In genomic region chr20:39944861-39945260, GRCh38 we compare ENCODE assay signal across 22 cellular contexts.
DNase-seq lines count a peak whose midpoint lies in the region; ATAC-seq and TF ChIP-seq lines count a peak whose summit lies in the region.
"Had no signal": no experiment of that assay in that cellular context is flagged by ENCODE, and none has a peak within 500 bp of the region (broad histone marks: within the 10 kb centered on the region; RNA-seq: fewer than 3 reads in every experiment).

No MANE protein-coding gene starts in this region.

- H3K4me3 Mint-ChIP-seq in CD8-positive, alpha-beta memory T cell = no peak overlapping the region
- H3K4me3 Mint-ChIP-seq: CD8-positive, alpha-beta T cell had no signal

- H3K9ac ChIP-seq in Karpas-422 (ENCODE audit: low read length) = peak overlapping the region; percentile 22; the same call in 1 of the 2 replicates
- H3K9ac ChIP-seq: GM23248 had no signal

- no peak overlapping the region for H3K27ac Mint-ChIP-seq in CD8-positive, alpha-beta memory T cell
- H3K27ac Mint-ChIP-seq: CD8-positive, alpha-beta T cell had no signal

- no peak overlapping the region for H2AFZ ChIP-seq in Karpas-422 (ENCODE audit: low read length)
- H2AFZ ChIP-seq: GM23248 had no signal

- H3K9me3 ChIP-seq in Karpas-422 (ENCODE audit: low read length) (no peaks in the 10 kb centered on the region), right atrium auricular region (no peaks in the 10 kb centered on the region)
- no peaks in the 10 kb centered on the region for H3K9me3 ChIP-seq in CD8-positive, alpha-beta memory T cell (ENCODE audit: low read length)
- H3K9me3 ChIP-seq: HAP-1, SJSA1 had no signal

- POLR2A ChIA-PET in CD8-positive, alpha-beta memory T cell (lab: Charles Lee) = no interaction called here

- CTCF ChIA-PET in CD8-positive, alpha-beta memory T cell (lab: Charles Lee) = no interaction called here

- H3K27me3 Mint-ChIP-seq in CD8-positive, alpha-beta memory T cell = peaks cover 0 to 1% of the 10 kb centered on the region in 2 donors

- no peaks in the 10 kb centered on the region for H3K4me1 Mint-ChIP-seq in CD8-positive, alpha-beta memory T cell

- no peak overlapping the region; the same call in 1 of the 2 replicates for H3K4me3 ChIP-seq in Karpas-422 (ENCODE audit: low read length)
- no peak overlapping the region for H3K4me3 ChIP-seq in CD8-positive, alpha-beta memory T cell (ENCODE audit: low read length)
- H3K4me3 ChIP-seq in right atrium auricular region = no peak overlapping the region
- H3K4me3 ChIP-seq: GM23248, HAP-1, SJSA1 had no signal

- no peaks in the 10 kb centered on the region for H3K36me3 ChIP-seq in Karpas-422 (ENCODE audit: insufficient read depth, low read length)
- H3K36me3 ChIP-seq in CD8-positive, alpha-beta memory T cell (ENCODE audit: insufficient read depth, low read length) = no peaks in the 10 kb centered on the region
- no peaks in the 10 kb centered on the region for H3K36me3 ChIP-seq in right atrium auricular region
- H3K36me3 ChIP-seq: HAP-1, SJSA1 had no signal

- H3K4me1 ChIP-seq in Karpas-422 (ENCODE audit: low read length) (peaks cover 43% of the 10 kb centered on the region), right atrium auricular region (peaks cover 0 to 13% of the 10 kb centered on the region in 2 donors)
- H3K4me1 ChIP-seq in CD8-positive, alpha-beta memory T cell (ENCODE audit: insufficient read depth, low read length) = no peaks in the 10 kb centered on the region
- H3K4me1 ChIP-seq: HAP-1, SJSA1 had no signal

- H3K27ac ChIP-seq in Karpas-422 (ENCODE audit: low read length) = peak overlapping the region; percentile 64
- H3K27ac ChIP-seq in CD8-positive, alpha-beta memory T cell (ENCODE audit: low read depth, low read length) = no peak overlapping the region
- no peak overlapping the region for H3K27ac ChIP-seq in right atrium auricular region
- H3K27ac ChIP-seq: GM23248, SJSA1 had no signal

- H3K9me3 Mint-ChIP-seq in CD8-positive, alpha-beta memory T cell = peaks cover under 1 to 5% (median 3%) of the 10 kb centered on the region in 5 donors

- H3K36me3 Mint-ChIP-seq in CD8-positive, alpha-beta memory T cell = no peaks in the 10 kb centered on the region
- H3K36me3 Mint-ChIP-seq: CD8-positive, alpha-beta T cell had no signal

- peak overlapping the region; percentile 48 for H3K4me2 ChIP-seq in Karpas-422 (ENCODE audit: low read depth, low read length, poor library complexity, severe bottlenecking)

- H3K79me2 ChIP-seq in Karpas-422 (ENCODE audit: low read length) = no peaks in the 10 kb centered on the region

- H4K20me1 ChIP-seq in Karpas-422 (ENCODE audit: insufficient read depth, low read depth, low read length) = no peaks in the 10 kb centered on the region

- ATAC-seq in GM21381 (IDR thresholded peaks at IDR 0.05; ENCODE audit: unreplicated experiment) = peak; percentile 63
- ATAC-seq: CD8-positive, alpha-beta T cell; Right ventricle myocardium inferior had no signal

- TF ChIP-seq CTCF in right atrium auricular region (IDR thresholded peaks at IDR 0.05) = no peak

- no peaks in the 10 kb centered on the region for H3K9me2 ChIP-seq in Karpas-422 (replicated peaks; ENCODE audit: insufficient read depth, low read length)

- peak; percentile 27 for DNase-seq in NCI-H2171 treated with DMSO at 0.1 percent for 48 hours (lab: John Stamatoyannopoulos, UW)
- DNase-seq in NCI-H2171 (lab: John Stamatoyannopoulos, UW) = no peak
- peak; percentile 70 for DNase-seq in Karpas-422
- DNase-seq in MV-4-11 (lab: John Stamatoyannopoulos, UW) = no peak
- DNase-seq in CD8-positive, alpha-beta memory T cell = no peak
- DNase-seq in right atrium auricular region (ENCODE audit: low spot score) = no peak
- DNase-seq: 8988T; AML-193; C1 segment of cervical spinal cord; Calu3; CD8-positive, alpha-beta T cell; DMS153; GM23248; IMR-90; NCI-H1694; NCI-H2081; NCI-H774; T-helper 1 cell had no signal

- H3K27me3 ChIP-seq in Karpas-422 (ENCODE audit: low read length) = no peaks in the 10 kb centered on the region
- no peaks in the 10 kb centered on the region for H3K27me3 ChIP-seq in CD8-positive, alpha-beta memory T cell (ENCODE audit: insufficient read depth, low read length, poor library complexity, severe bottlenecking)
- H3K27me3 ChIP-seq in right atrium auricular region = no peaks in the 10 kb centered on the region
- H3K27me3 ChIP-seq: SJSA1 had no signal

Comparison
In these comparisons a context has a peak if more than half of its experiments do, and no peak if none do; other contexts are left out.
1. DNase-seq: peak in NCI-H2171 treated with DMSO at 0.1 percent for 48 hours (single experiment) and Karpas-422 (single experiment); none in NCI-H2171 (single experiment), MV-4-11 (single experiment), CD8-positive, alpha-beta memory T cell (0 of 5) and right atrium auricular region (single experiment).